ENCODE assay signal across 25 cellular contexts in the genomic region with DNA sequence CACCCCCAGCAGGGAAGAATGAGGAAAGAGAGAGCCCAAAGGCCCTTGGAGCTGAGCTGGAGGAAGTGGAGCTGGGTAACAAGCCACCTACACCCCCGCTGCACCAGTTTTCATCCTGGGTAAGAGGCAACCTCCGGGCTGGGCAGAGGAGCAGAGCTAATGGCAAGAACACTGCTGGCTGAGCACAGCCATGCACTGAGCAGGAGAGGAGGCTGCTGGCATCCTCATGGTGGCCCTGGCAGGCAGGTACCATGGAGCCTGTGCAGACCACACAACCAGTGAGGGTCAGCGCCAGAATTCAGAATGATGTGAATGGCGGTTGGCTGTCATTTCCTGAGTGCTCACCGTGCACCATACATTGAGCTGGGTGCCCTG.
"Had no signal": no experiment of that assay in that cellular context is flagged by ENCODE, and none has a peak within 500 bp of the region (broad histone marks: within the 10 kb centered on the region; RNA-seq: fewer than 3 reads in every experiment).

No MANE protein-coding gene starts in this region.

- H3K27ac ChIP-seq: brain microvascular endothelial cell, Peyer's patch, SJSA1 had no signal

- ATAC-seq: activated CD4-positive, alpha-beta T cell treated with anti-CD3 and anti-CD28 coated beads for 36 hours; activated CD4-positive, CD25-positive, alpha-beta regulatory T cell treated with anti-CD3 and anti-CD28 coated beads, Interleukin-2, amount 50 U/mL, for 24 hours; activated CD8-positive, alpha-beta T cell treated with anti-CD3 and anti-CD28 coated beads, Interleukin-2, amount 10 ng/mL, durations not matched to agents 7 days and 5 days; WTC11 had no signal

- DNase-seq: activated CD4-positive, alpha-beta T cell treated with anti-CD3 and anti-CD28 coated beads for 36 hours; activated CD4-positive, alpha-beta T cell treated with anti-CD3 and anti-CD28 coated beads, Interleukin-2, amount 10 ng/mL, durations not matched to agents 7 days and 5 days; activated CD4-positive, alpha-beta T cell treated with anti-CD3 and anti-CD28 coated beads, Interleukin-2, amount 50 U/mL, for 48 hours; activated CD8-positive, alpha-beta T cell treated with anti-CD3 and anti-CD28 coated beads, Interleukin-2, amount 10 ng/mL, durations not matched to agents 7 days and 5 days; activated gamma-delta T cell; activated naive CD4-positive, alpha-beta T cell treated with Interleukin-2 at 50 U/mL for 16 hours; activated T-cell treated with anti-CD3 and anti-CD28 coated beads, Interleukin-2, amount 50 U/mL, for 24 hours; anterior cingulate cortex; brain microvascular endothelial cell; central memory CD4-positive, alpha-beta T cell; Karpas-422; KBM-7; NCI-H1105; NCI-H1436; NCI-H1694 treated with DMSO at 0.1 percent for 48 hours; NCI-H2029; NCI-H345; NCI-H524 treated with DMSO at 0.1 percent for 48 hours; RPMI8226; SHP77 treated with DMSO at 0.1 percent for 48 hours; SK-N-SH had no signal

- H3K27me3 ChIP-seq: brain microvascular endothelial cell, Peyer's patch, SJSA1 had no signal

- H3K4me1 ChIP-seq: Peyer's patch, SJSA1 had no signal

- H3K36me3 ChIP-seq: brain microvascular endothelial cell, SJSA1 had no signal

- H3K9me3 ChIP-seq: Peyer's patch, SJSA1, SK-N-SH had no signal

- H3K4me3 ChIP-seq: Peyer's patch, SJSA1 had no signal
